Comparison of ENCODE assay signal across 16 cellular contexts in genomic region chr14:65479386-65479785, GRCh38.
DNase-seq lines count a peak whose midpoint lies in the region; ATAC-seq, FAIRE-seq and TF ChIP-seq lines count a peak whose summit lies in the region.
"Had no signal": no experiment of that assay in that cellular context is flagged by ENCODE, and none has a peak within 500 bp of the region (broad histone marks: within the 10 kb centered on the region; RNA-seq: fewer than 3 reads in every experiment).

No MANE protein-coding gene starts in this region.

- H4K20me1 ChIP-seq in astrocyte (ENCODE audit: insufficient read depth, low read length): peaks cover 12% of the 10 kb centered on the region

- no peaks in the 10 kb centered on the region for H3K27me3 ChIP-seq in astrocyte (ENCODE audit: insufficient read depth, low read length)
- H3K27me3 ChIP-seq: SJCRH30 had no signal

- no peak overlapping the region for H3K4me2 ChIP-seq in astrocyte (ENCODE audit: low read length)

- H3K27ac ChIP-seq in HEK293 (ENCODE audit: extremely low read depth, low read depth, low read length): no peak overlapping the region
- no peak overlapping the region for H3K27ac ChIP-seq in astrocyte (ENCODE audit: low read depth, low read length)
- H3K27ac ChIP-seq: C4-2B, HL-60, SJCRH30 had no signal

- CTCF ChIA-PET in activated naive CD4-positive, alpha-beta T cell treated with anti-CD3 and anti-CD28 coated beads, Interleukin-2, amount 10 ng/mL, durations not matched to agents 7 days and 5 days (lab: Charles Lee): no interaction called here
- CTCF ChIA-PET in activated naive CD4-positive, alpha-beta T cell treated with anti-CD3 and anti-CD28 coated beads for 36 hours (lab: Charles Lee): interaction anchor here (1.3 to 3.7 kb wide), 2 partner anchors 25 to 64 kb away, joined by 3 to 13 read pairs; no protein-coding TSS in a partner anchor
- CTCF ChIA-PET in HEK293 (lab: Yijun Ruan, JAX): no interaction called here

- H3K36me3 ChIP-seq in HEK293 (ENCODE audit: control insufficient read depth in 2 of 2, insufficient read depth in 1 of 2, low read length in 2 of 2) (no peaks in the 10 kb centered on the region), astrocyte (ENCODE audit: insufficient read depth, low read length) (no peaks in the 10 kb centered on the region)
- H3K36me3 ChIP-seq: HAP-1, SJCRH30 had no signal

- no peak for FAIRE-seq in astrocyte (lab: Jason Lieb, UNC)

- H3K4me1 ChIP-seq in HEK293 (ENCODE audit: control insufficient read depth, insufficient read depth, low read length) (peaks cover 13% of the 10 kb centered on the region), astrocyte (ENCODE audit: insufficient read depth, low read length) (peaks cover 15% of the 10 kb centered on the region)

- peak overlapping the region; percentile 42 for H3K27ac Mint-ChIP-seq in activated naive CD4-positive, alpha-beta T cell treated with anti-CD3 and anti-CD28 coated beads, Interleukin-2, amount 10 ng/mL, durations not matched to agents 7 days and 5 days
- no peak overlapping the region for H3K27ac Mint-ChIP-seq in activated naive CD4-positive, alpha-beta T cell treated with anti-CD3 and anti-CD28 coated beads for 36 hours
- H3K27ac Mint-ChIP-seq in astrocyte (ENCODE audit: unreplicated experiment): peak overlapping the region; percentile 73

- no peak overlapping the region for H2AFZ ChIP-seq in astrocyte (ENCODE audit: low read depth, low read length)

- no peak overlapping the region for H3K9ac ChIP-seq in astrocyte (ENCODE audit: low read length)

- intact Hi-C loops in activated naive CD4-positive, alpha-beta T cell treated with anti-CD3 and anti-CD28 coated beads for 36 hours (cut with micrococcal nuclease): loop anchor here (5.0 kb wide), 1 partner anchor 272 kb away; no protein-coding TSS in a partner anchor

- no peak for TF ChIP-seq CTCF in HEK293 (tag by site-specific recombination; IDR thresholded peaks at IDR 0.05)
- TF ChIP-seq CTCF in astrocyte (IDR thresholded peaks at IDR 0.05; ENCODE audit: insufficient read depth, low read depth, low read length): no peak

- POLR2A ChIA-PET in HEK293 (lab: Yijun Ruan, JAX): no interaction called here

- peaks cover 27% of the 10 kb centered on the region for H3K4me1 Mint-ChIP-seq in activated naive CD4-positive, alpha-beta T cell treated with anti-CD3 and anti-CD28 coated beads, Interleukin-2, amount 10 ng/mL, durations not matched to agents 7 days and 5 days
- peaks cover 64% of the 10 kb centered on the region for H3K4me1 Mint-ChIP-seq in activated naive CD4-positive, alpha-beta T cell treated with anti-CD3 and anti-CD28 coated beads for 36 hours (ENCODE audit: low read depth)
- peaks cover 28% of the 10 kb centered on the region for H3K4me1 Mint-ChIP-seq in astrocyte (ENCODE audit: low read depth, unreplicated experiment)

- ATAC-seq in GM21825 (IDR thresholded peaks at IDR 0.05; ENCODE audit: unreplicated experiment): no peak

- H3K9me3 ChIP-seq in HEK293 (ENCODE audit: control insufficient read depth, insufficient read depth, low read depth, low read length) (no peaks in the 10 kb centered on the region), astrocyte (ENCODE audit: insufficient read depth, low read depth, low read length) (no peaks in the 10 kb centered on the region)
- H3K9me3 ChIP-seq: HAP-1, SJCRH30 had no signal

- H3K79me2 ChIP-seq in astrocyte (ENCODE audit: insufficient read depth, low read length): peaks cover 83% of the 10 kb centered on the region

- H3K4me3 ChIP-seq in HEK293 (ENCODE audit: low read depth, low read length): no peak overlapping the region
- H3K4me3 ChIP-seq in astrocyte (ENCODE audit: insufficient read depth, low read depth, low read length): no peak overlapping the region
- H3K4me3 ChIP-seq: HAP-1, SJCRH30 had no signal

- DNase-seq in activated naive CD4-positive, alpha-beta T cell treated with anti-CD3 and anti-CD28 coated beads, Interleukin-2, amount 10 ng/mL, durations not matched to agents 7 days and 5 days: no peak
- DNase-seq in activated naive CD4-positive, alpha-beta T cell treated with anti-CD3 and anti-CD28 coated beads for 36 hours: no peak
- DNase-seq in astrocyte (ENCODE audit: low read depth) (no peak), ecto neural progenitor cell (ENCODE audit: low spot score) (no peak)
- no peak for DNase-seq in effector CD8-positive, alpha-beta T cell (lab: John Stamatoyannopoulos, UW)
- DNase-seq: ACHN, DND-41, NCI-H1930, NCI-H226, NCI-H524 treated with DMSO at 0.1 percent for 48 hours had no signal

- no peaks in the 10 kb centered on the region for H3K27me3 Mint-ChIP-seq in activated naive CD4-positive, alpha-beta T cell treated with anti-CD3 and anti-CD28 coated beads, Interleukin-2, amount 10 ng/mL, durations not matched to agents 7 days and 5 days
- H3K27me3 Mint-ChIP-seq in activated naive CD4-positive, alpha-beta T cell treated with anti-CD3 and anti-CD28 coated beads for 36 hours (ENCODE audit: low read depth): no peaks in the 10 kb centered on the region
- no peaks in the 10 kb centered on the region for H3K27me3 Mint-ChIP-seq in astrocyte (ENCODE audit: low read depth, unreplicated experiment)

- no peak overlapping the region for H3K4me3 Mint-ChIP-seq in activated naive CD4-positive, alpha-beta T cell treated with anti-CD3 and anti-CD28 coated beads, Interleukin-2, amount 10 ng/mL, durations not matched to agents 7 days and 5 days
- no peak overlapping the region for H3K4me3 Mint-ChIP-seq in activated naive CD4-positive, alpha-beta T cell treated with anti-CD3 and anti-CD28 coated beads for 36 hours
- no peak overlapping the region for H3K4me3 Mint-ChIP-seq in astrocyte (ENCODE audit: unreplicated experiment)

- peaks cover 44% of the 10 kb centered on the region for H3K36me3 Mint-ChIP-seq in activated naive CD4-positive, alpha-beta T cell treated with anti-CD3 and anti-CD28 coated beads, Interleukin-2, amount 10 ng/mL, durations not matched to agents 7 days and 5 days
- peaks cover 8% of the 10 kb centered on the region for H3K36me3 Mint-ChIP-seq in activated naive CD4-positive, alpha-beta T cell treated with anti-CD3 and anti-CD28 coated beads for 36 hours (ENCODE audit: low read depth)
- no peaks in the 10 kb centered on the region for H3K36me3 Mint-ChIP-seq in astrocyte (ENCODE audit: low read depth, unreplicated experiment)

- no peaks in the 10 kb centered on the region for H3K9me3 Mint-ChIP-seq in activated naive CD4-positive, alpha-beta T cell treated with anti-CD3 and anti-CD28 coated beads, Interleukin-2, amount 10 ng/mL, durations not matched to agents 7 days and 5 days
- H3K9me3 Mint-ChIP-seq in activated naive CD4-positive, alpha-beta T cell treated with anti-CD3 and anti-CD28 coated beads for 36 hours: no peaks in the 10 kb centered on the region
- H3K9me3 Mint-ChIP-seq in astrocyte (ENCODE audit: unreplicated experiment): no peaks in the 10 kb centered on the region

TF ChIP-seq in HEK293, 187 proteins besides CTCF, POLR2A, EP300 and RAD21:
- peak; percentile 96 for TF ChIP-seq PRDM1 (tag by site-specific recombination; IDR thresholded peaks at IDR 0.05)
- no peak for TF ChIP-seq ZNF654 (tag by site-specific recombination; IDR thresholded peaks at IDR 0.05; ENCODE audit: low read depth)
- TF ChIP-seq ZNF596 (tag by site-specific recombination; IDR thresholded peaks at IDR 0.05): no peak
- no peak for TF ChIP-seq ZNF266 (tag by site-specific recombination; IDR thresholded peaks at IDR 0.05; ENCODE audit: low read depth)
